In genomic region chr13:37791699-37792098, GRCh38 we compare ENCODE assay signal across 22 cellular contexts.
A peak's percentile ranks its signal among the peaks of the same experiment; 100 is the strongest.
DNase-seq lines count a peak whose midpoint lies in the region; ATAC-seq and TF ChIP-seq lines count a peak whose summit lies in the region.
"Had no signal": no experiment of that assay in that cellular context is flagged by ENCODE, and none has a peak within 500 bp of the region (broad histone marks: within the 10 kb centered on the region; RNA-seq: fewer than 3 reads in every experiment).

No MANE protein-coding gene starts in this region.

- no peak overlapping the region for H3K27ac ChIP-seq in brain microvascular endothelial cell
- H3K27ac ChIP-seq: foreskin keratinocyte, lower lobe of right lung, psoas muscle had no signal

- H3K4me3 ChIP-seq in MG63 (no peak overlapping the region), brain microvascular endothelial cell (ENCODE audit: low read depth, low read length) (no peak overlapping the region)
- H3K4me3 ChIP-seq: GM12878, lower lobe of right lung, psoas muscle had no signal

- H3K36me3 ChIP-seq in MG63 (no peaks in the 10 kb centered on the region), brain microvascular endothelial cell (replicated peaks) (no peaks in the 10 kb centered on the region)
- H3K36me3 ChIP-seq: lower lobe of right lung had no signal

- in situ Hi-C loops in brain microvascular endothelial cell (cut with HindIII; ENCODE audit: low pct_ligation_motif_present, low sequenced_read_pairs): no loop called here

- H3K27me3 ChIP-seq in MG63 (no peaks in the 10 kb centered on the region), brain microvascular endothelial cell (replicated peaks) (no peaks in the 10 kb centered on the region)

- no peak for TF ChIP-seq CTCF in brain microvascular endothelial cell (IDR thresholded peaks at IDR 0.05; ENCODE audit: low read depth, low read length, missing control alignments)

- DNase-seq in EH (ENCODE audit: low read depth) (peak; percentile 54), MG63 (peak; percentile 75), brain microvascular endothelial cell (peak; percentile 24), lung microvascular endothelial cell (ENCODE audit: low read depth in 2 of 2) (peak; percentile 2 to 44), 8988T (no peak), NCI-H774 (lab: John Stamatoyannopoulos, UW) (no peak), activated gamma-delta T cell (lab: John Stamatoyannopoulos, UW) (no peak)
- DNase-seq: activated CD8-positive, alpha-beta memory T cell treated with anti-CD3 and anti-CD28 coated beads, Interleukin-2, amount 50 U/mL, for 4 hours; activated effector memory CD4-positive, alpha-beta T cell treated with anti-CD3 and anti-CD28 coated beads, Interleukin-2, amount 50 U/mL, for 16 hours; CD8-positive, alpha-beta memory T cell; foreskin keratinocyte; kidney; lower lobe of right lung; NCI-H1105 treated with DMSO at 0.1 percent for 48 hours; NCI-H2081; NK-92 treated with Interleukin-12 subunit alpha and Interleukin-12 subunit beta, amount 100 ng/mL, for 24 hours; psoas muscle; RPMI8226; stimulated activated CD4-positive, alpha-beta T cell treated with anti-CD3 and anti-CD28 coated beads, Interleukin-1b, Interleukin-23, amount 100 ng/mL, for 48 hours had no signal

- H3K9me3 ChIP-seq in MG63: no peaks in the 10 kb centered on the region
- H3K9me3 ChIP-seq: lower lobe of right lung, psoas muscle had no signal

- ATAC-seq in HG02870 (IDR thresholded peaks at IDR 0.05; ENCODE audit: unreplicated experiment): no peak
- ATAC-seq: foreskin keratinocyte, GM12878, HepG2, lower lobe of right lung, psoas muscle had no signal

Comparison
In these comparisons a context has a peak if more than half of its experiments do, and no peak if none do; other contexts are left out.
1. DNase-seq: peak in EH (single experiment), MG63 (single experiment), brain microvascular endothelial cell (single experiment) and lung microvascular endothelial cell (2 of 2); none in 8988T (single experiment), NCI-H774 (single experiment) and activated gamma-delta T cell (single experiment).